Comparison of ENCODE assay signal across 27 cellular contexts in genomic region chr10:130934333-130935035, GRCh38.
DNase-seq lines count a peak whose midpoint lies in the region; ATAC-seq and TF ChIP-seq lines count a peak whose summit lies in the region.
"Had no signal": no experiment of that assay in that cellular context is flagged by ENCODE, and none has a peak within 500 bp of the region (broad histone marks: within the 10 kb centered on the region; RNA-seq: fewer than 3 reads in every experiment).

No MANE protein-coding gene starts in this region.

- WGBS in HUES64 = 86% methylated on average over 11 of the region's 12 CpGs
- WGBS in endodermal cell (ENCODE audit: insufficient coverage in 1 of 2, insufficient read length in 1 of 2), 2 experiments = 88 to 91% methylated on average over 5 to 12 of the region's 12 CpGs
- 26 to 35% (median 28%) methylated on average over 12 of the region's 12 CpGs for WGBS in ovary, 3 donors

- TF ChIP-seq CTCF in Caco-2 (IDR thresholded peaks at IDR 0.05; ENCODE audit: insufficient read depth in 1 of 2, low read depth in 1 of 2, low read length in 1 of 2, severe bottlenecking in 1 of 2, unreplicated experiment in 1 of 2) (no peak), endodermal cell (conservative IDR thresholded peaks at IDR 0.05) (no peak), ovary (IDR thresholded peaks at IDR 0.05) (no peak)

- H3K27ac Mint-ChIP-seq in Caco-2 (ENCODE audit: unreplicated experiment) = peak overlapping the region; percentile 67
- H3K27ac Mint-ChIP-seq in endodermal cell = peak overlapping the region; percentile 64
- H3K27ac Mint-ChIP-seq: activated CD4-positive, alpha-beta T cell treated with anti-CD3 and anti-CD28 coated beads for 36 hours; activated naive CD4-positive, alpha-beta T cell treated with anti-CD3 and anti-CD28 coated beads for 36 hours; activated T-cell treated with anti-CD3 and anti-CD28 coated beads, Interleukin-2, amount 50 U/mL, for 72 hours; dendritic cell treated with granulocyte-macrophage colony-stimulating factor and Interleukin-4, amounts not matched to agents 40 ng/mL and 50 ng/mL, for 4 days; T-cell had no signal

- H3K4me1 ChIP-seq in Caco-2 (0 out of 2 replicates have a peak, but pooled peaks cover 4% of the 10 kb centered on the region), HUES64 (ENCODE audit: insufficient read depth, low read length) (peaks cover 24% of the 10 kb centered on the region), endodermal cell (ENCODE audit: control insufficient read depth, insufficient read depth, low read length) (no peaks in the 10 kb centered on the region), ovary (ENCODE audit: insufficient read depth) (peaks cover 11% of the 10 kb centered on the region)
- H3K4me1 ChIP-seq: Peyer's patch, SJCRH30 had no signal

- no peak overlapping the region for H3K9ac ChIP-seq in HUES64 (ENCODE audit: low read depth, low read length)
- H3K9ac ChIP-seq in endodermal cell (ENCODE audit: extremely low read depth, low read length, poor library complexity, severe bottlenecking) = no peak overlapping the region
- H3K9ac ChIP-seq: BLaER1 had no signal

- H3K4me3 ChIP-seq in Caco-2 (ENCODE audit: low read depth, low read length) = no peak overlapping the region
- H3K4me3 ChIP-seq in HUES64 (ENCODE audit: low read length) = no peak overlapping the region
- H3K4me3 ChIP-seq in endodermal cell (ENCODE audit: low read length) = no peak overlapping the region
- no peak overlapping the region for H3K4me3 ChIP-seq in ovary
- H3K4me3 ChIP-seq: BLaER1, cardiac muscle cell, Peyer's patch, SJCRH30, skin epidermis had no signal

- H3K4me1 Mint-ChIP-seq in Caco-2 (ENCODE audit: low read depth, unreplicated experiment) (no peaks in the 10 kb centered on the region), endodermal cell (peaks cover 22% of the 10 kb centered on the region)
- H3K4me1 Mint-ChIP-seq: activated CD4-positive, alpha-beta T cell treated with anti-CD3 and anti-CD28 coated beads for 36 hours; IgD-negative memory B cell; T-cell had no signal

- no peak for TF ChIP-seq POLR2A in ovary (IDR thresholded peaks at IDR 0.05)

- POLR2A ChIA-PET in Caco-2 (lab: Charles Lee) = no interaction called here

- H3K27me3 Mint-ChIP-seq in Caco-2 (ENCODE audit: insufficient read depth, unreplicated experiment) (no peaks in the 10 kb centered on the region), endodermal cell (ENCODE audit: insufficient read depth) (peaks cover under 1% of the 10 kb centered on the region)
- H3K27me3 Mint-ChIP-seq: activated CD4-positive, alpha-beta T cell treated with anti-CD3 and anti-CD28 coated beads for 36 hours; dendritic cell treated with granulocyte-macrophage colony-stimulating factor and Interleukin-4, amounts not matched to agents 40 ng/mL and 50 ng/mL, for 4 days; IgD-negative memory B cell had no signal

- H3K9me3 ChIP-seq in Caco-2 (no peaks in the 10 kb centered on the region), HUES64 (ENCODE audit: insufficient read depth, low read depth, low read length) (no peaks in the 10 kb centered on the region), endodermal cell (ENCODE audit: control insufficient read depth, low read length) (no peaks in the 10 kb centered on the region), ovary (no peaks in the 10 kb centered on the region)
- H3K9me3 ChIP-seq: BLaER1, Peyer's patch, SJCRH30 had no signal

- H3K27ac ChIP-seq in HUES64 (ENCODE audit: low read depth, low read length) = peak overlapping the region; percentile 49; the same call in 1 of the 2 replicates
- peak overlapping the region; percentile 60 for H3K27ac ChIP-seq in endodermal cell (ENCODE audit: low read depth, low read length)
- H3K27ac ChIP-seq in ovary = peak overlapping the region in 1 of 2 donors; percentile 18
- H3K27ac ChIP-seq: BLaER1, cardiac muscle cell, Peyer's patch, SJCRH30, skin epidermis had no signal

- no peaks in the 10 kb centered on the region for H3K27me3 ChIP-seq in Caco-2 (replicated peaks; ENCODE audit: control insufficient read depth, insufficient read depth, low read length)
- no peaks in the 10 kb centered on the region for H3K27me3 ChIP-seq in HUES64 (ENCODE audit: insufficient read depth, low read length)
- H3K27me3 ChIP-seq in endodermal cell (ENCODE audit: control insufficient read depth, insufficient read depth, low read length, poor library complexity, severe bottlenecking) = no peaks in the 10 kb centered on the region
- no peaks in the 10 kb centered on the region for H3K27me3 ChIP-seq in ovary
- H3K27me3 ChIP-seq: BLaER1, cardiac muscle cell, Peyer's patch, SJCRH30 had no signal

- H3K4me3 Mint-ChIP-seq in Caco-2 (ENCODE audit: unreplicated experiment) (no peak overlapping the region), endodermal cell (no peak overlapping the region)
- H3K4me3 Mint-ChIP-seq: activated CD4-positive, alpha-beta T cell treated with anti-CD3 and anti-CD28 coated beads for 36 hours; activated naive CD4-positive, alpha-beta T cell treated with anti-CD3 and anti-CD28 coated beads for 36 hours; activated T-cell treated with anti-CD3 and anti-CD28 coated beads, Interleukin-2, amount 50 U/mL, for 72 hours; dendritic cell treated with granulocyte-macrophage colony-stimulating factor and Interleukin-4, amounts not matched to agents 40 ng/mL and 50 ng/mL, for 4 days; IgD-negative memory B cell; T-cell had no signal

- H3K9me3 Mint-ChIP-seq in Caco-2 (ENCODE audit: unreplicated experiment) = peaks cover 19% of the 10 kb centered on the region
- H3K9me3 Mint-ChIP-seq in endodermal cell = no peaks in the 10 kb centered on the region
- H3K9me3 Mint-ChIP-seq: activated naive CD4-positive, alpha-beta T cell treated with anti-CD3 and anti-CD28 coated beads for 36 hours; activated T-cell treated with anti-CD3 and anti-CD28 coated beads, Interleukin-2, amount 50 U/mL, for 72 hours; dendritic cell treated with granulocyte-macrophage colony-stimulating factor and Interleukin-4, amounts not matched to agents 40 ng/mL and 50 ng/mL, for 4 days had no signal

- ATAC-seq in GM21423 (IDR thresholded peaks at IDR 0.05; ENCODE audit: unreplicated experiment) (no peak), HG02973 (IDR thresholded peaks at IDR 0.05; ENCODE audit: unreplicated experiment) (no peak), HG02588 (IDR thresholded peaks at IDR 0.05; ENCODE audit: unreplicated experiment) (no peak), Right ventricle myocardium superior (ENCODE audit: poor library complexity) (no peak)
- ATAC-seq: activated CD4-positive, alpha-beta T cell treated with anti-CD3 and anti-CD28 coated beads for 36 hours; activated T-cell treated with anti-CD3 and anti-CD28 coated beads, Interleukin-2, amount 50 U/mL, for 72 hours; HCT116; T-cell had no signal

- peaks cover 6% of the 10 kb centered on the region for H3K36me3 Mint-ChIP-seq in Caco-2 (ENCODE audit: insufficient read depth, unreplicated experiment)
- H3K36me3 Mint-ChIP-seq in endodermal cell (ENCODE audit: low read depth) = no peaks in the 10 kb centered on the region
- H3K36me3 Mint-ChIP-seq: IgD-negative memory B cell, T-cell had no signal

- intact Hi-C loops in Caco-2 (cut with micrococcal nuclease; ENCODE audit: unreplicated experiment) (no loop called here), ovary (cut with DNase I) (no loop called here), Right ventricle myocardium superior (cut with DNase I) (no loop called here)

- H3K36me3 ChIP-seq in Caco-2 (ENCODE audit: control insufficient read depth, insufficient read depth, low read length) = no peaks in the 10 kb centered on the region
- H3K36me3 ChIP-seq in HUES64 (ENCODE audit: insufficient read depth, low read length) = no peaks in the 10 kb centered on the region
- no peaks in the 10 kb centered on the region for H3K36me3 ChIP-seq in endodermal cell (ENCODE audit: control insufficient read depth, insufficient read depth, low read length)
- H3K36me3 ChIP-seq in ovary = no peaks in the 10 kb centered on the region
- H3K36me3 ChIP-seq: BLaER1, cardiac muscle cell, Peyer's patch, SJCRH30 had no signal

- CTCF ChIA-PET in Caco-2 (lab: Charles Lee) = no interaction called here

- no peak for TF ChIP-seq EP300 in ovary (IDR thresholded peaks at IDR 0.05)

- no TSS peak for BruUV-seq in Caco-2 (replicated peaks; lab: Mats Ljungman, UMichigan)

- no peak for DNase-seq in Caco-2
- peak; percentile 67 for DNase-seq in endodermal cell
- DNase-seq in ovary = peak; percentile 28 to 44 (median 32)
- DNase-seq in Right ventricle myocardium superior = no peak
- DNase-seq: ACHN; activated CD4-positive, alpha-beta T cell treated with anti-CD3 and anti-CD28 coated beads for 36 hours; activated naive CD4-positive, alpha-beta T cell treated with anti-CD3 and anti-CD28 coated beads for 36 hours; activated T-cell treated with anti-CD3 and anti-CD28 coated beads, Interleukin-2, amount 50 U/mL, for 72 hours; COR-L47; DND-41; kidney glomerular epithelial cell; mammary epithelial cell; NCI-H2081 treated with DMSO at 0.1 percent for 48 hours; NCI-H510A treated with DMSO at 0.1 percent for 48 hours; Peyer's patch; SJCRH30; T-cell had no signal

Comparison
In these comparisons a context has a peak if more than half of its experiments do, and no peak if none do; other contexts are left out.
1. DNase-seq: peak in endodermal cell (single experiment) and ovary (5 of 5); none in Caco-2 (0 of 2) and Right ventricle myocardium superior (single experiment).